In genomic region chr20:3283222-3283820, GRCh38 we compare ENCODE assay signal across 23 cellular contexts. TPM values are rescaled to one million over a fixed set of nuclear protein-coding genes. Genes with fewer than 3 reads are reported as not detected.
DNase-seq lines count a peak whose midpoint lies in the region; ATAC-seq, FAIRE-seq and TF ChIP-seq lines count a peak whose summit lies in the region.
"Had no signal": no experiment of that assay in that cellular context is flagged by ENCODE, and none has a peak within 500 bp of the region (broad histone marks: within the 10 kb centered on the region; RNA-seq: fewer than 3 reads in every experiment).

No MANE protein-coding gene starts in this region.

- H3K36me3 Mint-ChIP-seq in type B pancreatic cell = peaks cover 25% of the 10 kb centered on the region

- peak overlapping the region; percentile 12; the same call in 1 of the 2 replicates for H2BK12ac ChIP-seq in H1 (ENCODE audit: low read depth, low read length)

- H3K27ac ChIP-seq in H1 (ENCODE audit: low read depth, low read length) (no peak overlapping the region), lower lobe of right lung (peak overlapping the region; percentile 12)
- H3K27ac ChIP-seq: HL-60 had no signal

- POLR2A ChIA-PET in H1 (lab: Charles Lee; ENCODE audit: partially characterized antibody) = no interaction called here

- H2BK15ac ChIP-seq in H1 (ENCODE audit: low read length) = 0 out of 2 replicates have a peak overlapping the region, but pooled peaks have one; percentile 63

- H3K9me3 ChIP-seq in H1 (ENCODE audit: insufficient read depth in 2 of 2, low read depth in 1 of 2, low read length in 1 of 2) (no peaks in the 10 kb centered on the region), lower lobe of right lung (no peaks in the 10 kb centered on the region)

- H3K79me2 ChIP-seq in H1 (ENCODE audit: control insufficient read depth in 1 of 2, insufficient read depth in 2 of 2, low read length in 2 of 2) = no peaks in the 10 kb centered on the region

- no peak overlapping the region for H3K23ac ChIP-seq in H1 (ENCODE audit: insufficient read length)

- H3K9ac ChIP-seq in H1 (replicated peaks in 1 of 4; ENCODE audit: extremely low read depth in 1 of 4, low read depth in 3 of 4, low read length in 3 of 4) = no peak overlapping the region

- H2BK20ac ChIP-seq in H1 (ENCODE audit: low read length) = no peak overlapping the region

- TF ChIP-seq EP300 in H1 (IDR thresholded peaks at IDR 0.05; ENCODE audit: borderline replicate concordance in 1 of 2, low read depth in 2 of 2, low read length in 2 of 2) = no peak

- H3K27me3 ChIP-seq in H1 (replicated peaks in 1 of 4; ENCODE audit: control insufficient read depth in 3 of 4, extremely low read depth in 1 of 4, insufficient read depth in 3 of 4, low read length in 3 of 4) = no peaks in the 10 kb centered on the region
- H3K27me3 ChIP-seq in lower lobe of right lung (ENCODE audit: low read depth) = no peaks in the 10 kb centered on the region

- no peak overlapping the region for H3K4ac ChIP-seq in H1 (replicated peaks; ENCODE audit: insufficient read length, low read depth, low read length)

- H4K5ac ChIP-seq in H1 (ENCODE audit: insufficient read length, low read depth, low read length) = no peak overlapping the region

- H3K18ac ChIP-seq in H1 (ENCODE audit: extremely low read depth, low read length) = no peak overlapping the region

- H3K36me3 ChIP-seq in H1 (ENCODE audit: control insufficient read depth in 2 of 4, insufficient read depth in 4 of 4, low read length in 3 of 4) (no peaks in the 10 kb centered on the region), lower lobe of right lung (peaks cover 70% of the 10 kb centered on the region)

- H4K91ac ChIP-seq in H1 (replicated peaks; ENCODE audit: insufficient read length, low read length) = no peak overlapping the region

- intact Hi-C loops in lower lobe of right lung (cut with DNase I) = no loop called here

- DNase-seq in HFF-Myc (ENCODE audit: extremely low read depth, low read depth) (peak; percentile 30), H1 (ENCODE audit: low read depth in 1 of 2, low spot score in 2 of 2) (no peak), lower lobe of right lung (no peak), type B pancreatic cell (ENCODE audit: extremely low spot score, unreplicated experiment) (no peak), globus pallidus (ENCODE audit: low spot score) (no peak)
- DNase-seq in activated CD8-positive, alpha-beta memory T cell treated with anti-CD3 and anti-CD28 coated beads, Interleukin-2, amount 50 U/mL, for 48 hours = no peak
- DNase-seq: ACHN, AML-193, COR-L47, GF-D8, GOT3, MV-4-11, NCI-H1417 treated with DMSO at 0.1 percent for 48 hours, NCI-H1930, NCI-H2171, NCI-H446 treated with DMSO at 0.1 percent for 48 hours, NCI-H748 treated with DMSO at 0.1 percent for 48 hours, RPMI8226 had no signal

- CTCF ChIA-PET in H1 (lab: Charles Lee; ENCODE audit: partially characterized antibody) = interaction anchor here (1.4 to 2.3 kb wide), 4 partner anchors 23 to 147 kb away, joined by 4 to 14 read pairs (median 6); no protein-coding TSS in a partner anchor

- H3K23me2 ChIP-seq in H1 (ENCODE audit: low read depth, low read length) = no peaks in the 10 kb centered on the region

- peak; percentile 24 for FAIRE-seq in H1 (lab: Jason Lieb, UNC)
- FAIRE-seq: GM12891, HTR-8/SVneo, K562 had no signal

- no peak overlapping the region for H3K56ac ChIP-seq in H1 (replicated peaks; ENCODE audit: insufficient read length, low read depth, low read length)

- H3K27ac Mint-ChIP-seq in type B pancreatic cell = peak overlapping the region; percentile 39

- H3K4me1 ChIP-seq in H1 (replicated peaks in 1 of 4; ENCODE audit: control insufficient read depth in 3 of 4, insufficient read depth in 4 of 4, low read length in 3 of 4) = peaks cover 0 to 8% (median 5%) of the 10 kb centered on the region in 4 experiments; a peak in 1 of 7 replicates
- H3K4me1 ChIP-seq in lower lobe of right lung = no peaks in the 10 kb centered on the region

- WGBS in H1 (ENCODE audit: extremely low coverage in 1 of 2, insufficient coverage in 1 of 2, insufficient read length in 1 of 2, insufficient replicate concordance in 2 of 2, low coverage in 1 of 2, low lambda C conversion rate in 2 of 2, missing lambda C conversion rate in 1 of 2), 2 experiments = 88% methylated on average over 7 of the region's 7 CpGs; no CpG with 5 or more reads in 1 of the 2 experiments

- no peaks in the 10 kb centered on the region for H4K20me1 ChIP-seq in H1 (replicated peaks in 1 of 2; ENCODE audit: control insufficient read depth in 1 of 2, insufficient read depth in 2 of 2, low read length in 2 of 2)

- peaks cover 7% of the 10 kb centered on the region for H3K4me1 Mint-ChIP-seq in type B pancreatic cell (ENCODE audit: unreplicated experiment)

- H2AK5ac ChIP-seq in H1 (ENCODE audit: low read depth, low read length) = no peak overlapping the region

- TF ChIP-seq POLR2A in H1 (IDR thresholded peaks at IDR 0.05; ENCODE audit: control extremely low read depth in 1 of 2, low read depth in 2 of 2, low read length in 2 of 2) = no peak

- H2AFZ ChIP-seq in H1 (ENCODE audit: low read length) = no peak overlapping the region

- ATAC-seq in lower lobe of right lung = no peak
- no peak for ATAC-seq in GM18858 (IDR thresholded peaks at IDR 0.05; ENCODE audit: unreplicated experiment)
- ATAC-seq: K562 had no signal

- no peak for TF ChIP-seq RAD21 in H1 (IDR thresholded peaks at IDR 0.05 in 1 of 2, conservative IDR thresholded peaks at IDR 0.05 in 1 of 2; ENCODE audit: low read depth in 2 of 2, low read length in 2 of 2)

- H3K4me3 ChIP-seq in HFF-Myc (replicated peaks; ENCODE audit: low read depth, low read length) (no peak overlapping the region), H1 (ENCODE audit: extremely low read depth in 1 of 4, insufficient read depth in 2 of 4, low read depth in 3 of 4, low read length in 4 of 4) (no peak overlapping the region), lower lobe of right lung (no peak overlapping the region)
- H3K4me3 ChIP-seq: K562 had no signal

- H3K4me3 Mint-ChIP-seq in type B pancreatic cell = no peak overlapping the region

- H2BK5ac ChIP-seq in H1 (ENCODE audit: low read depth, low read length) = no peak overlapping the region

- no peaks in the 10 kb centered on the region for H3K79me1 ChIP-seq in H1 (ENCODE audit: low read depth, low read length)

- H3K14ac ChIP-seq in H1 (ENCODE audit: insufficient read length) = no peak overlapping the region

- H2BK120ac ChIP-seq in H1 (replicated peaks; ENCODE audit: low read depth, low read length) = no peak overlapping the region

- no peak overlapping the region for H3K4me2 ChIP-seq in H1 (ENCODE audit: insufficient read depth in 1 of 2, low read depth in 2 of 2, low read length in 2 of 2)

- TF ChIP-seq CTCF in HFF-Myc (IDR thresholded peaks at IDR 0.05; ENCODE audit: low read depth, low read length, missing control alignments) (no peak), H1 (IDR thresholded peaks at IDR 0.05; ENCODE audit: control extremely low read depth in 1 of 3, insufficient read depth in 1 of 3, low read depth in 1 of 3, low read length in 3 of 3) (no peak), lower lobe of right lung (IDR thresholded peaks at IDR 0.05) (no peak), type B pancreatic cell (conservative IDR thresholded peaks at IDR 0.05) (no peak)

- H3K9me3 Mint-ChIP-seq in type B pancreatic cell = no peaks in the 10 kb centered on the region

- H4K8ac ChIP-seq in H1 (ENCODE audit: extremely low read depth, insufficient read depth, low read length) = no peak overlapping the region

- H3K27me3 Mint-ChIP-seq in type B pancreatic cell = no peaks in the 10 kb centered on the region

TF ChIP-seq in H1, 55 proteins besides CTCF, POLR2A, EP300 and RAD21:
- no peak for TF ChIP-seq BACH1 (IDR thresholded peaks at IDR 0.05; ENCODE audit: low read length)
- TF ChIP-seq PHF8 (conservative IDR thresholded peaks at IDR 0.05; ENCODE audit: low read depth, low read length) = no peak
- no peak for TF ChIP-seq CBX8 (IDR thresholded peaks at IDR 0.05; ENCODE audit: borderline replicate concordance, low read depth, low read length)
- no peak for TF ChIP-seq NANOG (IDR thresholded peaks at IDR 0.05; ENCODE audit: insufficient read depth, low read depth, low read length, poor library complexity, severe bottlenecking)
- TF ChIP-seq POU5F1 (IDR thresholded peaks at IDR 0.05; ENCODE audit: low read depth, low read length) = no peak
- no peak for TF ChIP-seq JUN (IDR thresholded peaks at IDR 0.05; ENCODE audit: low read depth, low read length)
- TF ChIP-seq SP2 (IDR thresholded peaks at IDR 0.05; ENCODE audit: low read length) = no peak
- no peak for TF ChIP-seq CTBP2 (IDR thresholded peaks at IDR 0.05; ENCODE audit: borderline replicate concordance, insufficient read depth, insufficient read length, low read length)

RNA-seq across cellular contexts. Expression of gene SLC4A11, which starts 44.3 kb away (rescaled TPM):
- 29.1 and 32.3 TPM in 2 replicates for total RNA-seq in H1 (2021; fragmentation: NEBNext Ultra II Directional; extraction: Animal tissue kit (Norgen Biotek cat#: 25700))
- polyA plus RNA-seq in H1 (2011; rRNA removed) = 11.9 and 20.9 TPM in 2 replicates
- polyA plus RNA-seq in H1 (2011; cell fraction: cytosol; rRNA removed) = 11.0 TPM
- polyA plus RNA-seq in H1 (2011; cell fraction: nucleus; rRNA removed) = 95.5 TPM
- polyA plus RNA-seq in H1 (2012, experiment 1 of 2) = 21.9 to 33.9 TPM (median 28.9 TPM) in 4 replicates
- polyA plus RNA-seq in H1 (2012, experiment 2 of 2) = 18.1 TPM
- polyA plus RNA-seq in H1 (2013, experiment 1 of 2) = 37.5 TPM
- 34.4 TPM for polyA plus RNA-seq in H1 (2013, experiment 2 of 2)
- 7.9 and 12.2 TPM in 2 replicates for polyA minus RNA-seq in H1 (2011; rRNA and poly(A)+ RNA removed)
- 17.8 TPM for polyA minus RNA-seq in H1 (2011; cell fraction: cytosol; rRNA and poly(A)+ RNA removed)
- polyA minus RNA-seq in H1 (2011; cell fraction: nucleus; rRNA and poly(A)+ RNA removed) = 29.5 TPM
- 5.0 TPM for total RNA-seq in lower lobe of right lung
- total RNA-seq in type B pancreatic cell (ENCODE audit: low replicate concordance) = 5.8 and 6.9 TPM in 2 replicates
